ENCODE assay signal across 15 cellular contexts in genomic region chr9:123550797-123551196, GRCh38.
DNase-seq lines count a peak whose midpoint lies in the region; ATAC-seq and TF ChIP-seq lines count a peak whose summit lies in the region.
"Had no signal": no experiment of that assay in that cellular context is flagged by ENCODE, and none has a peak within 500 bp of the region (broad histone marks: within the 10 kb centered on the region; RNA-seq: fewer than 3 reads in every experiment).

No MANE protein-coding gene starts in this region.

- H3K36me3 ChIP-seq in ectodermal cell (ENCODE audit: control insufficient read depth, insufficient read depth, low read length) (no peaks in the 10 kb centered on the region), suprapubic skin (peaks cover 3% of the 10 kb centered on the region)

- no peak for TF ChIP-seq EP300 in suprapubic skin (IDR thresholded peaks at IDR 0.05)

- no peaks in the 10 kb centered on the region for H3K9me3 ChIP-seq in ectodermal cell (ENCODE audit: control insufficient read depth, low read length)
- H3K9me3 ChIP-seq in suprapubic skin: no peaks in the 10 kb centered on the region

- no peak for TF ChIP-seq CTCF in suprapubic skin (IDR thresholded peaks at IDR 0.05)

- H3K4me3 ChIP-seq in ectodermal cell (ENCODE audit: insufficient read depth, low read depth, low read length) (no peak overlapping the region), suprapubic skin (no peak overlapping the region)

- H3K9me3 Mint-ChIP-seq in stimulated activated naive CD8-positive, alpha-beta T cell treated with anti-CD3 and anti-CD28 coated beads, Interleukin-15, amount 100 ng/mL, for 72 hours: no peaks in the 10 kb centered on the region
- H3K9me3 Mint-ChIP-seq: CD4-positive, alpha-beta memory T cell had no signal

- peaks cover 33% of the 10 kb centered on the region for H3K4me1 Mint-ChIP-seq in stimulated activated naive CD8-positive, alpha-beta T cell treated with anti-CD3 and anti-CD28 coated beads, Interleukin-15, amount 100 ng/mL, for 72 hours

- no peak for ATAC-seq in stimulated activated naive CD8-positive, alpha-beta T cell treated with anti-CD3 and anti-CD28 coated beads, Interleukin-15, amount 100 ng/mL, for 72 hours
- ATAC-seq in stimulated activated naive CD8-positive, alpha-beta T cell treated with anti-CD3 and anti-CD28 coated beads, Interleukin-15, Interleukin-2, amounts not matched to agents 100 U/mL and 50 U/mL, for 24 hours: no peak
- ATAC-seq: left lobe of liver, PC-3 had no signal

- no peak overlapping the region for H3K4me3 Mint-ChIP-seq in stimulated activated naive CD8-positive, alpha-beta T cell treated with anti-CD3 and anti-CD28 coated beads, Interleukin-15, amount 100 ng/mL, for 72 hours
- H3K4me3 Mint-ChIP-seq: CD4-positive, alpha-beta memory T cell had no signal

- no peaks in the 10 kb centered on the region for H3K27me3 Mint-ChIP-seq in stimulated activated naive CD8-positive, alpha-beta T cell treated with anti-CD3 and anti-CD28 coated beads, Interleukin-15, amount 100 ng/mL, for 72 hours
- H3K27me3 Mint-ChIP-seq: CD4-positive, alpha-beta memory T cell had no signal

- H3K27ac ChIP-seq in ectodermal cell (ENCODE audit: insufficient read depth, low read depth, low read length, poor library complexity, severe bottlenecking) (peak overlapping the region; percentile 70), suprapubic skin (no peak overlapping the region)

- no peak for TF ChIP-seq POLR2A in suprapubic skin (IDR thresholded peaks at IDR 0.05)

- no peak overlapping the region for H3K27ac Mint-ChIP-seq in stimulated activated naive CD8-positive, alpha-beta T cell treated with anti-CD3 and anti-CD28 coated beads, Interleukin-15, amount 100 ng/mL, for 72 hours
- H3K27ac Mint-ChIP-seq: CD4-positive, alpha-beta memory T cell had no signal

- H3K4me1 ChIP-seq in ectodermal cell (ENCODE audit: control insufficient read depth, insufficient read depth, low read length) (peaks cover 28% of the 10 kb centered on the region), suprapubic skin (no peaks in the 10 kb centered on the region)

- WGBS in ectodermal cell, 2 experiments: 17 to 22% methylated on average over 5 of the region's 5 CpGs
- WGBS in suprapubic skin: 75% methylated on average over 5 of the region's 5 CpGs

- peak; percentile 48 for DNase-seq in NCI-H1436 (lab: John Stamatoyannopoulos, UW)
- no peak for DNase-seq in NCI-H1436 treated with DMSO at 0.1 percent for 48 hours (lab: John Stamatoyannopoulos, UW)
- DNase-seq in NCI-H2227 treated with DMSO at 0.1 percent for 48 hours (lab: John Stamatoyannopoulos, UW): peak; percentile 57
- peak; percentile 81 for DNase-seq in retina
- DNase-seq in stimulated activated naive CD8-positive, alpha-beta T cell treated with anti-CD3 and anti-CD28 coated beads, Interleukin-15, amount 100 ng/mL, for 72 hours: no peak
- no peak for DNase-seq in stimulated activated naive CD8-positive, alpha-beta T cell treated with anti-CD3 and anti-CD28 coated beads, Interleukin-15, Interleukin-2, amounts not matched to agents 100 U/mL and 50 U/mL, for 24 hours
- no peak for DNase-seq in suprapubic skin (ENCODE audit: low spot score in 2 of 2)
- DNase-seq: activated effector memory CD4-positive, alpha-beta T cell treated with Interleukin-2 at 50 U/mL for 16 hours; CD4-positive, alpha-beta memory T cell; dermis blood vessel endothelial cell; GF-D8; hippocampal formation; PC-3 had no signal

- H3K27me3 ChIP-seq in ectodermal cell (ENCODE audit: control insufficient read depth, insufficient read depth, low read length, poor library complexity, severe bottlenecking) (no peaks in the 10 kb centered on the region), suprapubic skin (no peaks in the 10 kb centered on the region)

Comparison
In these comparisons a context has a peak if more than half of its experiments do, and no peak if none do; other contexts are left out.
1. DNase-seq: peak in NCI-H1436 (single experiment), NCI-H2227 treated with DMSO at 0.1 percent for 48 hours (single experiment) and retina (single experiment); none in NCI-H1436 treated with DMSO at 0.1 percent for 48 hours (single experiment), stimulated activated naive CD8-positive, alpha-beta T cell treated with anti-CD3 and anti-CD28 coated beads, Interleukin-15, amount 100 ng/mL, for 72 hours (0 of 2), stimulated activated naive CD8-positive, alpha-beta T cell treated with anti-CD3 and anti-CD28 coated beads, Interleukin-15, Interleukin-2, amounts not matched to agents 100 U/mL and 50 U/mL, for 24 hours (single experiment) and suprapubic skin (0 of 2).